Comparison of ENCODE assay signal across 10 cellular contexts in the genomic region with DNA sequence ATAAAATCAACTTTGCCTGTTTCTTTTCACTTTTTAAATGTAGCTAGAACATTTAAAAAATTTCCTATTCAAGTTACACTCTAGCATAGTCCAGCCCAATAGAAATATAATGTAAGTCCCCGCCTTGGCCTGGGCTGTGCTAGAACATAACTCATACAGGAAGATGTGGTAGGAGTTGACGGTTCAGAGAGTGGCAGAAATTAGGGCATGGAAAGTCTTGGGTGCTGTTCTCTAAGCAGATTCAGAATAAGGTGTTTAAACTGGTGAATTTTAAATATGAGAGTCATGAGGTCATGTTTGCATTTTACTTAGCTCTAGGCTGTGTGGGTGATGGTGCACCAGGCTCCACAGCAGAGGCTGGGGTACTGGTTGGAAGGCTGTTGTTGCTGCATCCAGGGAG.
A peak's percentile ranks its signal among the peaks of the same experiment; 100 is the strongest.
DNase-seq lines count a peak whose midpoint lies in the region; ATAC-seq and TF ChIP-seq lines count a peak whose summit lies in the region.
"Had no signal": no experiment of that assay in that cellular context is flagged by ENCODE, and none has a peak within 500 bp of the region (broad histone marks: within the 10 kb centered on the region; RNA-seq: fewer than 3 reads in every experiment).

No MANE protein-coding gene starts in this region.

- peak overlapping the region; percentile 84 for H3K27ac Mint-ChIP-seq in activated CD8-positive, alpha-beta memory T cell treated with anti-CD3 and anti-CD28 coated beads, Interleukin-2, amount 10 ng/mL, durations not matched to agents 7 days and 5 days

- H3K4me2 ChIP-seq in Loucy (ENCODE audit: low read depth, low read length, poor library complexity, severe bottlenecking) (peak overlapping the region; percentile 18), SK-N-SH (no peak overlapping the region)

- TF ChIP-seq RAD21 in SK-N-SH (IDR thresholded peaks at IDR 0.05; ENCODE audit: low read length): no peak

- POLR2A ChIA-PET in SK-N-SH (lab: Yijun Ruan, JAX): no interaction called here

- peaks cover 7% of the 10 kb centered on the region for H3K36me3 Mint-ChIP-seq in activated CD8-positive, alpha-beta memory T cell treated with anti-CD3 and anti-CD28 coated beads, Interleukin-2, amount 10 ng/mL, durations not matched to agents 7 days and 5 days

- H3K27me3 Mint-ChIP-seq in activated CD8-positive, alpha-beta memory T cell treated with anti-CD3 and anti-CD28 coated beads, Interleukin-2, amount 10 ng/mL, durations not matched to agents 7 days and 5 days: no peaks in the 10 kb centered on the region

- H4K20me1 ChIP-seq in Loucy (ENCODE audit: insufficient read depth, low read length, poor library complexity, severe bottlenecking) (no peaks in the 10 kb centered on the region), SK-N-SH (ENCODE audit: insufficient read depth) (no peaks in the 10 kb centered on the region)

- no peaks in the 10 kb centered on the region for H3K9me3 ChIP-seq in Loucy (ENCODE audit: insufficient read depth, low read depth, low read length)
- H3K9me3 ChIP-seq in SK-N-SH: no peaks in the 10 kb centered on the region
- H3K9me3 ChIP-seq: adrenal gland had no signal

- H3K4me3 Mint-ChIP-seq in activated CD8-positive, alpha-beta memory T cell treated with anti-CD3 and anti-CD28 coated beads, Interleukin-2, amount 10 ng/mL, durations not matched to agents 7 days and 5 days: no peak overlapping the region

- H3K4me3 ChIP-seq in Loucy (ENCODE audit: low read length, poor library complexity, severe bottlenecking): no peak overlapping the region
- H3K4me3 ChIP-seq in SK-N-SH (ENCODE audit: low read depth in 2 of 2, low read length in 1 of 2): no peak overlapping the region
- H3K4me3 ChIP-seq: adrenal gland had no signal

- no peaks in the 10 kb centered on the region for H3K36me3 ChIP-seq in Loucy (ENCODE audit: insufficient read depth, low read length)
- no peaks in the 10 kb centered on the region for H3K36me3 ChIP-seq in SK-N-SH (replicated peaks in 1 of 2; ENCODE audit: control insufficient read depth in 1 of 2, insufficient read depth in 2 of 2, low read length in 1 of 2)
- H3K36me3 ChIP-seq: adrenal gland had no signal

- peak; percentile 85 for ATAC-seq in activated CD8-positive, alpha-beta memory T cell treated with anti-CD3 and anti-CD28 coated beads, Interleukin-2, amount 10 ng/mL, durations not matched to agents 7 days and 5 days

- H3K27ac ChIP-seq in SK-N-SH (ENCODE audit: low read depth in 2 of 2, low read length in 1 of 2): no peak overlapping the region
- H3K27ac ChIP-seq: adrenal gland had no signal

- H3K4me1 ChIP-seq in Loucy (ENCODE audit: insufficient read depth, low read length, poor library complexity, severe bottlenecking) (peaks cover 56% of the 10 kb centered on the region), SK-N-SH (ENCODE audit: control insufficient read depth in 1 of 2, insufficient read depth in 2 of 2, low read depth in 1 of 2, low read length in 1 of 2) (no peaks in the 10 kb centered on the region; a peak in 2 of 4 replicates)
- H3K4me1 ChIP-seq: adrenal gland had no signal

- H3K9ac ChIP-seq in Loucy (ENCODE audit: low read depth, low read length, poor library complexity, severe bottlenecking): no peak overlapping the region
- no peak overlapping the region for H3K9ac ChIP-seq in SK-N-SH

- WGBS in SK-N-SH (ENCODE audit: low lambda C conversion rate): 91% methylated on average over 2 of the region's 2 CpGs

- no peak for TF ChIP-seq EP300 in SK-N-SH (IDR thresholded peaks at IDR 0.05; ENCODE audit: borderline replicate concordance in 1 of 2, low read depth in 1 of 2, low read length in 1 of 2)

- H3K9me3 Mint-ChIP-seq in activated CD8-positive, alpha-beta memory T cell treated with anti-CD3 and anti-CD28 coated beads, Interleukin-2, amount 10 ng/mL, durations not matched to agents 7 days and 5 days (ENCODE audit: low read depth): no peaks in the 10 kb centered on the region

- H2AFZ ChIP-seq in Loucy (ENCODE audit: low read length) (no peak overlapping the region), SK-N-SH (ENCODE audit: low read depth) (no peak overlapping the region)

- DNase-seq in activated CD8-positive, alpha-beta memory T cell treated with anti-CD3 and anti-CD28 coated beads, Interleukin-2, amount 10 ng/mL, durations not matched to agents 7 days and 5 days: peak; percentile 70
- DNase-seq in activated CD8-positive, alpha-beta memory T cell treated with anti-CD3 and anti-CD28 coated beads for 24 hours: no peak
- peak; percentile 12 for DNase-seq in activated gamma-delta T cell treated with anti-CD3 and anti-CD28 coated beads, Interleukin-2, amount 50 U/mL, for 16 hours (ENCODE audit: low read depth)
- DNase-seq in stimulated activated CD8-positive, alpha-beta memory T cell treated with anti-CD3 and anti-CD28 coated beads, Interleukin-4, amount 100 ng/mL, for 48 hours: peak; percentile 51
- DNase-seq in SK-N-SH (no peak), UCSD-AML1 (lab: John Stamatoyannopoulos, UW; ENCODE audit: unreplicated experiment) (no peak), midbrain (lab: John Stamatoyannopoulos, UW) (no peak)
- DNase-seq: adrenal gland, NCI-H510A treated with DMSO at 0.1 percent for 48 hours had no signal

- H3K27me3 ChIP-seq in Loucy (ENCODE audit: insufficient read depth, low read length, poor library complexity, severe bottlenecking): no peaks in the 10 kb centered on the region
- H3K27me3 ChIP-seq in SK-N-SH (ENCODE audit: insufficient read depth): no peaks in the 10 kb centered on the region
- H3K27me3 ChIP-seq: adrenal gland had no signal

- H3F3A ChIP-seq in Loucy (ENCODE audit: low read depth): no peaks in the 10 kb centered on the region
- no peaks in the 10 kb centered on the region for H3F3A ChIP-seq in SK-N-SH (replicated peaks; ENCODE audit: insufficient read depth)

- no peak for TF ChIP-seq CTCF in Loucy (conservative IDR thresholded peaks at IDR 0.05; ENCODE audit: low read length)
- TF ChIP-seq CTCF in SK-N-SH (IDR thresholded peaks at IDR 0.05): no peak

- H3K4me1 Mint-ChIP-seq in activated CD8-positive, alpha-beta memory T cell treated with anti-CD3 and anti-CD28 coated beads, Interleukin-2, amount 10 ng/mL, durations not matched to agents 7 days and 5 days: peaks cover 39% of the 10 kb centered on the region

- H3K79me2 ChIP-seq in Loucy (ENCODE audit: insufficient read depth, low read length) (no peaks in the 10 kb centered on the region), SK-N-SH (ENCODE audit: insufficient read depth) (no peaks in the 10 kb centered on the region)

- CTCF ChIA-PET in activated CD8-positive, alpha-beta memory T cell treated with anti-CD3 and anti-CD28 coated beads, Interleukin-2, amount 10 ng/mL, durations not matched to agents 7 days and 5 days (lab: Charles Lee): interaction anchor here (1.5 kb wide), 1 partner anchor 47 kb away, joined by 4 read pairs; no protein-coding TSS in a partner anchor
- CTCF ChIA-PET in SK-N-SH (lab: Yijun Ruan, JAX): interaction anchor here (1.3 kb wide), 1 partner anchor 13 kb away, joined by 3 read pairs; no protein-coding TSS in a partner anchor

- H3K9me2 ChIP-seq in Loucy (replicated peaks; ENCODE audit: low read depth, low read length): no peaks in the 10 kb centered on the region
- no peaks in the 10 kb centered on the region for H3K9me2 ChIP-seq in SK-N-SH

TF ChIP-seq in SK-N-SH, 30 proteins besides CTCF, POLR2A, EP300 and RAD21:
- TF ChIP-seq MEF2A (IDR thresholded peaks at IDR 0.05; ENCODE audit: borderline replicate concordance, low read depth) (no peak), FOXM1 (IDR thresholded peaks at IDR 0.05; ENCODE audit: low read depth) (no peak), TEAD4 (IDR thresholded peaks at IDR 0.05; ENCODE audit: borderline replicate concordance, insufficient read depth) (no peak), GATA2 (CRISPR knock-in tag; IDR thresholded peaks at IDR 0.05) (no peak)
- TF ChIP-seq, protein P1, sequence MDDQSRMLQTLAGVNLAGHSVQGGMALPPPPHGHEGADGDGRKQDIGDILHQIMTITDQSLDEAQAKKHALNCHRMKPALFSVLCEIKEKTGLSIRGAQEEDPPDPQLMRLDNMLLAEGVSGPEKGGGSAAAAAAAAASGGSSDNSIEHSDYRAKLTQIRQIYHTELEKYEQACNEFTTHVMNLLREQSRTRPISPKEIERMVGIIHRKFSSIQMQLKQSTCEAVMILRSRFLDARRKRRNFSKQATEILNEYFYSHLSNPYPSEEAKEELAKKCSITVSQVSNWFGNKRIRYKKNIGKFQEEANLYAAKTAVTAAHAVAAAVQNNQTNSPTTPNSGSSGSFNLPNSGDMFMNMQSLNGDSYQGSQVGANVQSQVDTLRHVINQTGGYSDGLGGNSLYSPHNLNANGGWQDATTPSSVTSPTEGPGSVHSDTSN (IDR thresholded peaks at IDR 0.05): no peak
- TF ChIP-seq, protein P2, sequence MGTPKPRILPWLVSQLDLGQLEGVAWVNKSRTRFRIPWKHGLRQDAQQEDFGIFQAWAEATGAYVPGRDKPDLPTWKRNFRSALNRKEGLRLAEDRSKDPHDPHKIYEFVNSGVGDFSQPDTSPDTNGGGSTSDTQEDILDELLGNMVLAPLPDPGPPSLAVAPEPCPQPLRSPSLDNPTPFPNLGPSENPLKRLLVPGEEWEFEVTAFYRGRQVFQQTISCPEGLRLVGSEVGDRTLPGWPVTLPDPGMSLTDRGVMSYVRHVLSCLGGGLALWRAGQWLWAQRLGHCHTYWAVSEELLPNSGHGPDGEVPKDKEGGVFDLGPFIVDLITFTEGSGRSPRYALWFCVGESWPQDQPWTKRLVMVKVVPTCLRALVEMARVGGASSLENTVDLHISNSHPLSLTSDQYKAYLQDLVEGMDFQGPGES (IDR thresholded peaks at IDR 0.05; ENCODE audit: low read depth, low read length): no peak

Comparison
In these comparisons a context has a peak if more than half of its experiments do, and no peak if none do; other contexts are left out.
1. DNase-seq: peak in activated CD8-positive, alpha-beta memory T cell treated with anti-CD3 and anti-CD28 coated beads, Interleukin-2, amount 10 ng/mL, durations not matched to agents 7 days and 5 days (single experiment), activated gamma-delta T cell treated with anti-CD3 and anti-CD28 coated beads, Interleukin-2, amount 50 U/mL, for 16 hours (single experiment) and stimulated activated CD8-positive, alpha-beta memory T cell treated with anti-CD3 and anti-CD28 coated beads, Interleukin-4, amount 100 ng/mL, for 48 hours (single experiment); none in activated CD8-positive, alpha-beta memory T cell treated with anti-CD3 and anti-CD28 coated beads for 24 hours (single experiment), SK-N-SH (single experiment), UCSD-AML1 (single experiment) and midbrain (single experiment).